Comparison of ENCODE assay signal across 29 cellular contexts in the genomic region with DNA sequence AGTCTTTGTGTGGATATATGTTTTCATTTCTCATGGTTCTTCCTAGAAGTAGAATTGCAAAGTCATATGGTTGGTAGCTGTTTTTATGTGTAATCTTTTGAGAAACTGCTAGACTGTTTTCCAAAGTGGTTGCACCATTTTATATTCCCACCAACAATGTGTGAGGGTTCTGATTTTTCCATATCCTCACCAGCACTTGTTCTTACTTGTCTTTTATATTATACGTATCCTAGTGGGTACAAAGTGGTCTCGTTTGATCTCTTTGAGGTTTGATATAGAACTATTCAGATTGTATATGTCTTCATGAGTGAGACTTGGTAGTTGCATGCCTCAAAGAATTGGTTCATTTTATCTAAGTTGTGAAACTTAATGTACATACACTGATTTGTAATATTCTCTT.
"Had no signal": no experiment of that assay in that cellular context is flagged by ENCODE, and none has a peak within 500 bp of the region (broad histone marks: within the 10 kb centered on the region; RNA-seq: fewer than 3 reads in every experiment).

No MANE protein-coding gene starts in this region.

- DNase-seq: Karpas-422, Kasumi-1, MG63, MM.1S, MV-4-11, NCI-H1048, NCI-H1092, NCI-H1092 treated with DMSO at 0.1 percent for 48 hours, NCI-H1105, NCI-H1105 treated with DMSO at 0.1 percent for 48 hours, NCI-H1417, NCI-H1417 treated with DMSO at 0.1 percent for 48 hours, NCI-H1436, NCI-H1436 treated with DMSO at 0.1 percent for 48 hours, NCI-H146, NCI-H1694 treated with DMSO at 0.1 percent for 48 hours, NCI-H187, NCI-H187 treated with DMSO at 0.1 percent for 48 hours, NCI-H1930, NCI-H2029, NCI-H2029 treated with DMSO at 0.1 percent for 48 hours, NCI-H2081, NCI-H2081 treated with DMSO at 0.1 percent for 48 hours, NCI-H2107, NCI-H2227 treated with DMSO at 0.1 percent for 48 hours, NCI-H226, NCI-H345, NCI-H510A had no signal

- H3K9me3 ChIP-seq: MG63 had no signal

- H3K4me3 ChIP-seq: MG63 had no signal

- H3K27ac ChIP-seq: KMS-11 had no signal

- H3K27me3 ChIP-seq: MG63 had no signal

- H3K36me3 ChIP-seq: MG63 had no signal
